ENCODE assay signal across 11 cellular contexts in genomic region chr2:130837175-130837810, GRCh38. TPM values are rescaled to one million over a fixed set of nuclear protein-coding genes. Genes with fewer than 3 reads are reported as not detected.
DNase-seq lines count a peak whose midpoint lies in the region; ATAC-seq and TF ChIP-seq lines count a peak whose summit lies in the region.
"Had no signal": no experiment of that assay in that cellular context is flagged by ENCODE, and none has a peak within 500 bp of the region (broad histone marks: within the 10 kb centered on the region; RNA-seq: fewer than 3 reads in every experiment).

No MANE protein-coding gene starts in this region.

- ATAC-seq in stimulated activated naive CD8-positive, alpha-beta T cell treated with anti-CD3 and anti-CD28 coated beads, Interleukin-15, amount 100 ng/mL, for 72 hours: peak; percentile 23
- ATAC-seq in stimulated activated naive CD8-positive, alpha-beta T cell treated with anti-CD3 and anti-CD28 coated beads, Interleukin-15, Interleukin-2, amounts not matched to agents 100 U/mL and 50 U/mL, for 24 hours: no peak
- ATAC-seq in lower lobe of right lung: peak; percentile 9 to 32

- H3K36me3 ChIP-seq in lower lobe of right lung: no peaks in the 10 kb centered on the region

- no peaks in the 10 kb centered on the region for H3K9me3 Mint-ChIP-seq in stimulated activated naive CD8-positive, alpha-beta T cell treated with anti-CD3 and anti-CD28 coated beads, Interleukin-15, amount 100 ng/mL, for 72 hours
- H3K9me3 Mint-ChIP-seq: activated CD4-positive, alpha-beta memory T cell treated with anti-CD3 and anti-CD28 coated beads, Interleukin-2, amount 10 ng/mL, durations not matched to agents 7 days and 5 days had no signal

- TF ChIP-seq CTCF in choroid plexus epithelial cell (conservative IDR thresholded peaks at IDR 0.05; ENCODE audit: low read depth, low read length) (no peak), lower lobe of right lung (IDR thresholded peaks at IDR 0.05) (no peak)

- H3K4me3 Mint-ChIP-seq in stimulated activated naive CD8-positive, alpha-beta T cell treated with anti-CD3 and anti-CD28 coated beads, Interleukin-15, amount 100 ng/mL, for 72 hours: peak overlapping the region in 1 of 2 donors; percentile 31
- H3K4me3 Mint-ChIP-seq: activated CD4-positive, alpha-beta memory T cell treated with anti-CD3 and anti-CD28 coated beads, Interleukin-2, amount 10 ng/mL, durations not matched to agents 7 days and 5 days had no signal

- H3K4me3 ChIP-seq in choroid plexus epithelial cell (ENCODE audit: low read depth, low read length) (peak overlapping the region; percentile 22), lower lobe of right lung (peak overlapping the region; percentile 41)

- H3K4me1 Mint-ChIP-seq in stimulated activated naive CD8-positive, alpha-beta T cell treated with anti-CD3 and anti-CD28 coated beads, Interleukin-15, amount 100 ng/mL, for 72 hours: no peaks in the 10 kb centered on the region
- H3K4me1 Mint-ChIP-seq: activated CD4-positive, alpha-beta memory T cell treated with anti-CD3 and anti-CD28 coated beads, Interleukin-2, amount 10 ng/mL, durations not matched to agents 7 days and 5 days had no signal

- DNase-seq in stimulated activated naive CD8-positive, alpha-beta T cell treated with anti-CD3 and anti-CD28 coated beads, Interleukin-15, amount 100 ng/mL, for 72 hours: no peak
- no peak for DNase-seq in stimulated activated naive CD8-positive, alpha-beta T cell treated with anti-CD3 and anti-CD28 coated beads, Interleukin-15, Interleukin-2, amounts not matched to agents 100 U/mL and 50 U/mL, for 24 hours
- DNase-seq in choroid plexus epithelial cell (ENCODE audit: low read depth) (no peak), lower lobe of right lung (no peak), H4 (ENCODE audit: low spot score) (no peak), ecto neural progenitor cell (ENCODE audit: low spot score) (no peak), NCI-H2107 (lab: John Stamatoyannopoulos, UW) (no peak), NCI-H1092 treated with DMSO at 0.1 percent for 48 hours (lab: John Stamatoyannopoulos, UW) (no peak)
- DNase-seq: stimulated activated naive CD4-positive, alpha-beta T cell had no signal

- H3K27me3 ChIP-seq in lower lobe of right lung (ENCODE audit: low read depth): peaks cover 48% of the 10 kb centered on the region

- peaks cover 89% of the 10 kb centered on the region for H3K27me3 Mint-ChIP-seq in stimulated activated naive CD8-positive, alpha-beta T cell treated with anti-CD3 and anti-CD28 coated beads, Interleukin-15, amount 100 ng/mL, for 72 hours

- intact Hi-C loops in lower lobe of right lung (cut with DNase I): no loop called here

- H3K27ac ChIP-seq in lower lobe of right lung: no peak overlapping the region

- H3K27ac Mint-ChIP-seq in stimulated activated naive CD8-positive, alpha-beta T cell treated with anti-CD3 and anti-CD28 coated beads, Interleukin-15, amount 100 ng/mL, for 72 hours: no peak overlapping the region
- H3K27ac Mint-ChIP-seq: activated CD4-positive, alpha-beta memory T cell treated with anti-CD3 and anti-CD28 coated beads, Interleukin-2, amount 10 ng/mL, durations not matched to agents 7 days and 5 days; brain had no signal

- H3K4me1 ChIP-seq in lower lobe of right lung: no peaks in the 10 kb centered on the region

- H3K9me3 ChIP-seq in lower lobe of right lung: no peaks in the 10 kb centered on the region

RNA-seq across cellular contexts. Expression of gene ARHGEF4, which starts 0.6 kb away (rescaled TPM):
- total RNA-seq in lower lobe of right lung: 9.1 TPM
- 1.2 and 1.4 TPM in 2 replicates for total RNA-seq in H4 (2014; rRNA removed; shearing (Covaris generic))
